Comparison of ENCODE assay signal across 27 cellular contexts in the genomic region with DNA sequence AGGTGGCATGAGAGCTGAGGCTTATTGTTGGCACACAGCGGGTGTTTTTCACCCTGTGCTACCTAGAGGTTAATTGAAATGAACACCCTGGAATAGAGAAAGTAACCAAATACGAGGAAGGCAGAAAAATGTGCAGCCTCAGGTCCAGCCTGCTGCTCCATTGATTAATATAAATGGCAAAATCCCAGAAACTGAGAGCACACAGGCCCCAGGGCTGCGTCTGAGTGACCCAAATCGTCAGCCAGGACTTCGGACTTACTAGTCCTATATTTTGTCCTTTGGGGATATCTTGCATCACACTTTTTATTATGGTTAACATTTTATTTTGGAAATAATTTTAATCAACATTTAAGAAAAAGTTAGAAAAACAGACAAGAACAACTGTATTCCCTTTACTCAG.
"Had no signal": no experiment of that assay in that cellular context is flagged by ENCODE, and none has a peak within 500 bp of the region (broad histone marks: within the 10 kb centered on the region; RNA-seq: fewer than 3 reads in every experiment).

No MANE protein-coding gene starts in this region.

- H3K27ac ChIP-seq: neural progenitor cell, ovary, parathyroid adenoma, psoas muscle, sigmoid colon, stomach, thoracic aorta, thyroid gland, tibial nerve, upper lobe of left lung, vagina had no signal

- DNase-seq: naive B cell; naive thymus-derived CD8-positive, alpha-beta T cell; occipital lobe; ovary; posterior cingulate gyrus; psoas muscle; right cardiac atrium; sigmoid colon; small intestine; stimulated activated CD4-positive, alpha-beta T cell treated with anti-CD3 and anti-CD28 coated beads, Interleukin-15, amount 100 ng/mL, for 24 hours; stimulated activated CD4-positive, alpha-beta T cell treated with anti-CD3 and anti-CD28 coated beads, Interleukin-2, amount 100 ng/mL, for 24 hours; stimulated activated CD4-positive, alpha-beta T cell treated with anti-CD3 and anti-CD28 coated beads, Interleukin-2, amount 100 ng/mL, for 48 hours; stimulated activated CD4-positive, alpha-beta T cell treated with anti-CD3 and anti-CD28 coated beads, Interleukin-4, amount 100 ng/mL, for 24 hours; stimulated activated naive B cell treated with anti-CD40 and anti-IgM and Interleukin-4, amounts not matched to agents 10 μg/mL and 1 μg/mL and 100 μg/mL, for 72 hours; stimulated activated naive CD4-positive, alpha-beta T cell treated with Interleukin-2 at 50 U/mL for 16 hours; stomach; substantia nigra; thyroid gland; trophoblast cell; upper lobe of left lung had no signal

- H3K4me3 ChIP-seq: neural progenitor cell, ovary, psoas muscle, sigmoid colon, stomach, thoracic aorta, thyroid gland, tibial nerve, upper lobe of left lung, vagina had no signal

- H3K4me1 ChIP-seq: parathyroid adenoma, psoas muscle, sigmoid colon, stomach, thyroid gland had no signal

- H3K27me3 ChIP-seq: neural progenitor cell, ovary, sigmoid colon, stomach, thyroid gland, tibial nerve, upper lobe of left lung, vagina had no signal

- H3K9me3 ChIP-seq: ovary, psoas muscle, sigmoid colon, stomach, thoracic aorta, thyroid gland, tibial nerve, upper lobe of left lung, vagina had no signal

- H3K36me3 ChIP-seq: neural progenitor cell, ovary, sigmoid colon, stomach, thoracic aorta, thyroid gland, tibial nerve, upper lobe of left lung, vagina had no signal

- ATAC-seq: naive thymus-derived CD8-positive, alpha-beta T cell; natural killer cell treated with Interleukin-12 subunit alpha and Interleukin-12 subunit beta and Interleukin-15 and Interleukin-18, amount 100 ng/mL, for 72 hours; psoas muscle; stimulated activated effector memory CD8-positive, alpha-beta T cell treated with anti-CD3 and anti-CD28 coated beads, Interleukin-12 subunit alpha, Interleukin-12 subunit beta, amount 100 ng/mL, for 72 hours; stimulated activated naive B cell treated with anti-CD40 and anti-IgM and Interleukin-4, amounts not matched to agents 10 μg/mL and 1 μg/mL and 100 μg/mL, for 72 hours had no signal
